Comparison of ENCODE assay signal across 1 cellular context in the genomic region with DNA sequence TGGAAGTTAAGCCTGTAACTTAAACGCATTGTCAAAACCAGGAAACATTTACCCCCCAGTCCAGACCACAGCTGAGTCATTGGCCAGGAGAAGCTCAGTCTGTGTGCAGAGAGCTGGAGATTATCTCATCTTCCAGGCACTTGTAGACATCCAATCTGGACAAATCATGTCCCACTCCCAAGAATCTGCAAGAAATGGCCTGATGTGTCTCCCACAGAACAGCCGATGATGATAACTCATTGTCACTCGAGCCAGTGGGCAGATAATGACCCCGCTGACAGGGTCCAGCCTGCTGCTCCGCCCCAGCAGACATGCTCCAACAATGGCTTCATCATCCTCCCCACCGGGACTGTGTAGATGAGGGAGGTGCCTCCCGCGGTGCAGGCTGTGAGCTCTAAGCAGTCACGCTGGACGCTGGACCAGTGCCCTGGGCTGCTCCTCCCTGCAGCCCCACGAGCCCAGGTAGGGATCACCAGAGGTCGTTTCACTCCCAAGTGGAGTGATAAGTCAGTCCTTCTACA.
A peak's percentile ranks its signal among the peaks of the same experiment; 100 is the strongest.
TF ChIP-seq lines count a peak whose summit lies in the region.

No MANE protein-coding gene starts in this region.

TF ChIP-seq in IMR-90, 13 proteins besides CTCF, POLR2A, EP300 and RAD21 (continued from another document):
- peak; percentile 48; the same call in 1 of the 2 replicates for TF ChIP-seq MAZ (IDR thresholded peaks at IDR 0.05; ENCODE audit: borderline replicate concordance, low read depth, low read length)
- TF ChIP-seq MAFK (IDR thresholded peaks at IDR 0.05; ENCODE audit: low read depth, low read length) = 0 out of 2 replicates have a peak, but pooled peaks have one; percentile 18
- peak; percentile 59; the same call in 1 of the 2 replicates for TF ChIP-seq MXI1 (IDR thresholded peaks at IDR 0.05; ENCODE audit: borderline replicate concordance, low read depth, low read length)
- TF ChIP-seq CEBPB (IDR thresholded peaks at IDR 0.05; ENCODE audit: low read depth, low read length) = peak; percentile 3; the same call in 1 of the 2 replicates
- TF ChIP-seq BHLHE40 (IDR thresholded peaks at IDR 0.05; ENCODE audit: low read depth, low read length) = peak; percentile 67
- peak; percentile 23 for TF ChIP-seq SMC3 (IDR thresholded peaks at IDR 0.05; ENCODE audit: low read depth, low read length)
- TF ChIP-seq NFE2L2 (IDR thresholded peaks at IDR 0.05; ENCODE audit: low read depth, low read length) = peak; percentile 70
- TF ChIP-seq, protein P1, sequence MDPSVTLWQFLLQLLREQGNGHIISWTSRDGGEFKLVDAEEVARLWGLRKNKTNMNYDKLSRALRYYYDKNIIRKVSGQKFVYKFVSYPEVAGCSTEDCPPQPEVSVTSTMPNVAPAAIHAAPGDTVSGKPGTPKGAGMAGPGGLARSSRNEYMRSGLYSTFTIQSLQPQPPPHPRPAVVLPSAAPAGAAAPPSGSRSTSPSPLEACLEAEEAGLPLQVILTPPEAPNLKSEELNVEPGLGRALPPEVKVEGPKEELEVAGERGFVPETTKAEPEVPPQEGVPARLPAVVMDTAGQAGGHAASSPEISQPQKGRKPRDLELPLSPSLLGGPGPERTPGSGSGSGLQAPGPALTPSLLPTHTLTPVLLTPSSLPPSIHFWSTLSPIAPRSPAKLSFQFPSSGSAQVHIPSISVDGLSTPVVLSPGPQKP (IDR thresholded peaks at IDR 0.05; ENCODE audit: borderline replicate concordance, low read depth, low read length) = no peak
- no peak for TF ChIP-seq RFX5 (IDR thresholded peaks at IDR 0.05; ENCODE audit: low read depth, low read length)
- TF ChIP-seq, protein P2, sequence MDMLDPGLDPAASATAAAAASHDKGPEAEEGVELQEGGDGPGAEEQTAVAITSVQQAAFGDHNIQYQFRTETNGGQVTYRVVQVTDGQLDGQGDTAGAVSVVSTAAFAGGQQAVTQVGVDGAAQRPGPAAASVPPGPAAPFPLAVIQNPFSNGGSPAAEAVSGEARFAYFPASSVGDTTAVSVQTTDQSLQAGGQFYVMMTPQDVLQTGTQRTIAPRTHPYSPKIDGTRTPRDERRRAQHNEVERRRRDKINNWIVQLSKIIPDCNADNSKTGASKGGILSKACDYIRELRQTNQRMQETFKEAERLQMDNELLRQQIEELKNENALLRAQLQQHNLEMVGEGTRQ (IDR thresholded peaks at IDR 0.05; ENCODE audit: low read depth, low read length) = no peak; the same call in 1 of the 2 replicates
- TF ChIP-seq RCOR1 (IDR thresholded peaks at IDR 0.05; ENCODE audit: insufficient replicate concordance, low read length) = no peak
